1 cellular context compared by ENCODE assay signal in the genomic region with DNA sequence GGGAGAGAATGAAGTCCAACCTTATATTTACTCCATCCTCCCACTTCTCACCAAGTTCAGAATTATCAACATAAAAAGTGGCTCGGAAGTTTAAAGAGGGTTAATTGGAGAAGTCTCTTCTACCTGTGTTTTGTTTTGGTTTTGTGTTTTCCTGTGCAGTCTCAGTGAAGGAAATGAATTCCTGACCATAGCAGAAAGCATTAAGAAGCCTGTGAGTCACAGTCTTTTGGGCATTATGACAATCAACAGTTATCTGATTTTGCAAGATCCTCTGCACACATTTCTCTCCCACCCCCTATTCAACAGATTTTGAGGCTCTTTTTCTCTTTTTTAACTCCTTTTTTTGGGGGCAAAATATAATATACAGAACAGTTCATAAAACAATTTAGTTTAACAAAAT.
TF ChIP-seq lines count a peak whose summit lies in the region.

No MANE protein-coding gene starts in this region.

TF ChIP-seq in HepG2, 621 proteins besides CTCF, POLR2A, EP300 and RAD21 (continued from another document):
- TF ChIP-seq, protein P1, sequence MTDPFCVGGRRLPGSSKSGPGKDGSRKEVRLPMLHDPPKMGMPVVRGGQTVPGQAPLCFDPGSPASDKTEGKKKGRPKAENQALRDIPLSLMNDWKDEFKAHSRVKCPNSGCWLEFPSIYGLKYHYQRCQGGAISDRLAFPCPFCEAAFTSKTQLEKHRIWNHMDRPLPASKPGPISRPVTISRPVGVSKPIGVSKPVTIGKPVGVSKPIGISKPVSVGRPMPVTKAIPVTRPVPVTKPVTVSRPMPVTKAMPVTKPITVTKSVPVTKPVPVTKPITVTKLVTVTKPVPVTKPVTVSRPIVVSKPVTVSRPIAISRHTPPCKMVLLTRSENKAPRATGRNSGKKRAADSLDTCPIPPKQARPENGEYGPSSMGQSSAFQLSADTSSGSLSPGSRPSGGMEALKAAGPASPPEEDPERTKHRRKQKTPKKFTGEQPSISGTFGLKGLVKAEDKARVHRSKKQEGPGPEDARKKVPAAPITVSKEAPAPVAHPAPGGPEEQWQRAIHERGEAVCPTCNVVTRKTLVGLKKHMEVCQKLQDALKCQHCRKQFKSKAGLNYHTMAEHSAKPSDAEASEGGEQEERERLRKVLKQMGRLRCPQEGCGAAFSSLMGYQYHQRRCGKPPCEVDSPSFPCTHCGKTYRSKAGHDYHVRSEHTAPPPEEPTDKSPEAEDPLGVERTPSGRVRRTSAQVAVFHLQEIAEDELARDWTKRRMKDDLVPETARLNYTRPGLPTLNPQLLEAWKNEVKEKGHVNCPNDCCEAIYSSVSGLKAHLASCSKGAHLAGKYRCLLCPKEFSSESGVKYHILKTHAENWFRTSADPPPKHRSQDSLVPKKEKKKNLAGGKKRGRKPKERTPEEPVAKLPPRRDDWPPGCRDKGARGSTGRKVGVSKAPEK (CRISPR knock-in tag; IDR thresholded peaks at IDR 0.05; ENCODE audit: borderline replicate concordance), result no peak
- TF ChIP-seq SNAPC5 (CRISPR knock-in tag; IDR thresholded peaks at IDR 0.05; ENCODE audit: borderline replicate concordance) (no peak), ZNF567 (CRISPR knock-in tag; IDR thresholded peaks at IDR 0.05; ENCODE audit: borderline replicate concordance) (no peak), SNRNP70 (IDR thresholded peaks at IDR 0.05; ENCODE audit: low read depth, low read length) (no peak), ZNF790 (CRISPR knock-in tag; IDR thresholded peaks at IDR 0.05; ENCODE audit: borderline replicate concordance) (no peak), PAF1 (CRISPR knock-in tag; IDR thresholded peaks at IDR 0.05) (no peak), SRSF4 (IDR thresholded peaks at IDR 0.05; ENCODE audit: low read depth, low read length, poor library complexity, severe bottlenecking) (no peak), ADNP (CRISPR knock-in tag; IDR thresholded peaks at IDR 0.05) (no peak)
- TF ChIP-seq, protein P2, sequence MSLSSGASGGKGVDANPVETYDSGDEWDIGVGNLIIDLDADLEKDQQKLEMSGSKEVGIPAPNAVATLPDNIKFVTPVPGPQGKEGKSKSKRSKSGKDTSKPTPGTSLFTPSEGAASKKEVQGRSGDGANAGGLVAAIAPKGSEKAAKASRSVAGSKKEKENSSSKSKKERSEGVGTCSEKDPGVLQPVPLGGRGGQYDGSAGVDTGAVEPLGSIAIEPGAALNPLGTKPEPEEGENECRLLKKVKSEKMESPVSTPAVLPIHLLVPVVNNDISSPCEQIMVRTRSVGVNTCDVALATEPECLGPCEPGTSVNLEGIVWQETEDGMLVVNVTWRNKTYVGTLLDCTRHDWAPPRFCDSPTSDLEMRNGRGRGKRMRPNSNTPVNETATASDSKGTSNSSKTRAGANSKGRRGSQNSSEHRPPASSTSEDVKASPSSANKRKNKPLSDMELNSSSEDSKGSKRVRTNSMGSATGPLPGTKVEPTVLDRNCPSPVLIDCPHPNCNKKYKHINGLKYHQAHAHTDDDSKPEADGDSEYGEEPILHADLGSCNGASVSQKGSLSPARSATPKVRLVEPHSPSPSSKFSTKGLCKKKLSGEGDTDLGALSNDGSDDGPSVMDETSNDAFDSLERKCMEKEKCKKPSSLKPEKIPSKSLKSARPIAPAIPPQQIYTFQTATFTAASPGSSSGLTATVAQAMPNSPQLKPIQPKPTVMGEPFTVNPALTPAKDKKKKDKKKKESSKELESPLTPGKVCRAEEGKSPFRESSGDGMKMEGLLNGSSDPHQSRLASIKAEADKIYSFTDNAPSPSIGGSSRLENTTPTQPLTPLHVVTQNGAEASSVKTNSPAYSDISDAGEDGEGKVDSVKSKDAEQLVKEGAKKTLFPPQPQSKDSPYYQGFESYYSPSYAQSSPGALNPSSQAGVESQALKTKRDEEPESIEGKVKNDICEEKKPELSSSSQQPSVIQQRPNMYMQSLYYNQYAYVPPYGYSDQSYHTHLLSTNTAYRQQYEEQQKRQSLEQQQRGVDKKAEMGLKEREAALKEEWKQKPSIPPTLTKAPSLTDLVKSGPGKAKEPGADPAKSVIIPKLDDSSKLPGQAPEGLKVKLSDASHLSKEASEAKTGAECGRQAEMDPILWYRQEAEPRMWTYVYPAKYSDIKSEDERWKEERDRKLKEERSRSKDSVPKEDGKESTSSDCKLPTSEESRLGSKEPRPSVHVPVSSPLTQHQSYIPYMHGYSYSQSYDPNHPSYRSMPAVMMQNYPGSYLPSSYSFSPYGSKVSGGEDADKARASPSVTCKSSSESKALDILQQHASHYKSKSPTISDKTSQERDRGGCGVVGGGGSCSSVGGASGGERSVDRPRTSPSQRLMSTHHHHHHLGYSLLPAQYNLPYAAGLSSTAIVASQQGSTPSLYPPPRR (CRISPR knock-in tag; IDR thresholded peaks at IDR 0.05; ENCODE audit: borderline replicate concordance), result no peak
- TF ChIP-seq, protein P3, sequence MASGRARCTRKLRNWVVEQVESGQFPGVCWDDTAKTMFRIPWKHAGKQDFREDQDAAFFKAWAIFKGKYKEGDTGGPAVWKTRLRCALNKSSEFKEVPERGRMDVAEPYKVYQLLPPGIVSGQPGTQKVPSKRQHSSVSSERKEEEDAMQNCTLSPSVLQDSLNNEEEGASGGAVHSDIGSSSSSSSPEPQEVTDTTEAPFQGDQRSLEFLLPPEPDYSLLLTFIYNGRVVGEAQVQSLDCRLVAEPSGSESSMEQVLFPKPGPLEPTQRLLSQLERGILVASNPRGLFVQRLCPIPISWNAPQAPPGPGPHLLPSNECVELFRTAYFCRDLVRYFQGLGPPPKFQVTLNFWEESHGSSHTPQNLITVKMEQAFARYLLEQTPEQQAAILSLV (CRISPR knock-in tag; IDR thresholded peaks at IDR 0.05; ENCODE audit: borderline replicate concordance), result no peak
- TF ChIP-seq, protein P4, sequence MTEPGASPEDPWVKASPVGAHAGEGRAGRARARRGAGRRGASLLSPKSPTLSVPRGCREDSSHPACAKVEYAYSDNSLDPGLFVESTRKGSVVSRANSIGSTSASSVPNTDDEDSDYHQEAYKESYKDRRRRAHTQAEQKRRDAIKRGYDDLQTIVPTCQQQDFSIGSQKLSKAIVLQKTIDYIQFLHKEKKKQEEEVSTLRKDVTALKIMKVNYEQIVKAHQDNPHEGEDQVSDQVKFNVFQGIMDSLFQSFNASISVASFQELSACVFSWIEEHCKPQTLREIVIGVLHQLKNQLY (CRISPR knock-in tag; IDR thresholded peaks at IDR 0.05), result no peak
